Comparison of ENCODE assay signal across 23 cellular contexts in genomic region chr20:60035-60918, GRCh38. TPM values are rescaled to one million over a fixed set of nuclear protein-coding genes. Genes with fewer than 3 reads are reported as not detected.
"Had no signal": no experiment of that assay in that cellular context is flagged by ENCODE, and none has a peak within 500 bp of the region (broad histone marks: within the 10 kb centered on the region; RNA-seq: fewer than 3 reads in every experiment).

No MANE protein-coding gene starts in this region.

- FAIRE-seq: endothelial cell of umbilical vein had no signal

- H2AFZ ChIP-seq: parathyroid adenoma had no signal

- DNase-seq: activated CD4-positive, alpha-beta T cell treated with anti-CD3 and anti-CD28 coated beads, Interleukin-2, amount 50 U/mL, for 1 hour; activated CD8-positive, alpha-beta memory T cell treated with anti-CD3 and anti-CD28 coated beads for 24 hours; activated CD8-positive, alpha-beta memory T cell treated with anti-CD3 and anti-CD28 coated beads, Interleukin-2, amount 50 U/mL, for 48 hours; activated effector memory CD4-positive, alpha-beta T cell treated with anti-CD3 and anti-CD28 coated beads, Interleukin-2, amount 50 U/mL, for 16 hours; activated naive CD4-positive, alpha-beta T cell treated with anti-CD3 and anti-CD28 coated beads, Interleukin-2, amount 50 U/mL, for 16 hours; activated T-cell treated with anti-CD3 and anti-CD28 coated beads, Interleukin-2, amount 50 U/mL, for 48 hours; aorta; effector CD4-positive, alpha-beta T cell; gastrocnemius medialis; heart left ventricle; left ventricle myocardium inferior; mammary epithelial cell; midbrain; sigmoid colon; spleen; stimulated activated CD4-positive, alpha-beta T cell treated with anti-CD3 and anti-CD28 coated beads, Interleukin-4, amount 100 ng/mL, for 4 hours; testis had no signal

- H3K9me3 ChIP-seq: gastrocnemius medialis, left ventricle myocardium inferior, testis had no signal

- H3K79me2 ChIP-seq: parathyroid adenoma had no signal

- H3K27me3 ChIP-seq: gastrocnemius medialis, heart left ventricle, sigmoid colon, testis had no signal

- H3K27ac ChIP-seq: gastrocnemius medialis, heart left ventricle, left ventricle myocardium inferior, parathyroid adenoma, sigmoid colon, spleen, testis had no signal

- ATAC-seq: activated CD4-positive, CD25-positive, alpha-beta regulatory T cell treated with anti-CD3 and anti-CD28 coated beads, Interleukin-2, amount 50 U/mL, for 24 hours; gastrocnemius medialis; stimulated activated memory B cell treated with anti-CD40 and anti-IgM and Interleukin-4, amounts not matched to agents 10 μg/mL and 1 μg/mL and 100 μg/mL, for 72 hours had no signal

- H3K36me3 ChIP-seq: gastrocnemius medialis, heart left ventricle, left ventricle myocardium inferior, sigmoid colon, spleen had no signal

- H3K9ac ChIP-seq: parathyroid adenoma had no signal

- H3K4me3 ChIP-seq: gastrocnemius medialis, heart left ventricle, left ventricle myocardium inferior, sigmoid colon, spleen, testis had no signal

- H3K4me1 ChIP-seq: gastrocnemius medialis, heart left ventricle, left ventricle myocardium inferior, parathyroid adenoma, sigmoid colon, spleen, testis had no signal

RNA-seq across cellular contexts. Expression of gene DEFB125, which starts 27.2 kb away (rescaled TPM):
- total RNA-seq: aorta; endothelial cell of umbilical vein; gastrocnemius medialis; heart left ventricle; kidney epithelial cell; left ventricle myocardium inferior; mammary epithelial cell; sigmoid colon; spleen; T-helper 1 cell treated with Interleukin-12 subunit alpha and Interleukin-12 subunit beta and Interleukin-4 antibody, amounts not matched to agents 30 ng/mL and 1 ng/mL, for 36 hours had no signal
- polyA plus RNA-seq: aorta, endothelial cell of umbilical vein, heart left ventricle, mammary epithelial cell, sigmoid colon, spleen had no signal
